Comparison of ENCODE assay signal across 8 cellular contexts in the genomic region with DNA sequence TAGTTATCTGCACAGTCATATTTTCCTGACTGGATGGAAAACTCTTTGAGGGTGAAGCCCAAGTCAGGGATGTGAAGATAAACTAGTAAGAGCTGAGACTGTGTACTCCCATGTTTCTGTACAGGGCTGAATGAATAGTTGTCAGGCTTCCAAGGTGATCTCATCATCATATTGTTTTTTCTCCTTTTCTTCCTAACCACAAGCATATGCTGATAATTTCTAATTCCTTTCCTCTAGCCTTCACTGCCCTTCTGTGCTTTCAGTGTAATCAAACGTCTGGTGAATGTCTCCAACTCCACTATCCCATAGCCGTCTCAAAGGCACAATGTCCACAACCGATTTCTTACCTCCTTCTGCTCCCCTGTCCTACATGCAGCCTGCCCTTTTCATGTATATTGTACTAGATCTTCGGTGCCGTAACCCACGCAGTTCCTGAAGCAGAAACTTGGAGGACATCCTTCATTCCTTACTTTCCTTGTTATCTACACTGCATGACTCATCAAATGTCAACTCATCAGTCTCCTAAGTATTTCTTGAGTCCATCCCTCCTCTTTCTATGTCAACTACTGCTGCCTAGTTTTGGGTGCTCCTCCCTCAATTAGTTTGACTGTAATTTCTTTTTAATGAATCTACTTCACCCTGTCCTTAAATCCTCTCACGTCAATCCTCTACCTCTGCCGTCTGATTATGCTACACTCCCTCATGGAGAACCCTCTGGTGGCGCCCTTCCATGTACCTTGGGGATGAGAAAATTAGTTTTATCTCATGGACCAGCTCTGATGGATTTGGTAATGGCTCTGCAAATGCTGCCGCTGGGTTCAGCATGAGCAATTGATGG. TPM values are rescaled to one million over a fixed set of nuclear protein-coding genes. Genes with fewer than 3 reads are reported as not detected.
DNase-seq lines count a peak whose midpoint lies in the region; ATAC-seq and TF ChIP-seq lines count a peak whose summit lies in the region.
"Had no signal": no experiment of that assay in that cellular context is flagged by ENCODE, and none has a peak within 500 bp of the region (broad histone marks: within the 10 kb centered on the region; RNA-seq: fewer than 3 reads in every experiment).

No MANE protein-coding gene starts in this region.

- H3K23ac ChIP-seq in H9 (ENCODE audit: insufficient read length, low read depth, low read length) = no peak overlapping the region

- no peak overlapping the region for H2AFZ ChIP-seq in H9 (ENCODE audit: low read length)

- H3K4me1 ChIP-seq in heart right ventricle (peaks cover 4 to 71% (median 42%) of the 10 kb centered on the region in 9 donors), stomach (peaks cover 24 to 87% (median 49%) of the 10 kb centered on the region in 4 donors), H9 (ENCODE audit: insufficient read depth, low read length) (no peaks in the 10 kb centered on the region)

- no peaks in the 10 kb centered on the region for H3K23me2 ChIP-seq in H9 (ENCODE audit: insufficient read length, low read depth, low read length, poor library complexity, severe bottlenecking)

- DNase-seq in HS-5 (ENCODE audit: low read depth) = peak; percentile 83
- DNase-seq in heart right ventricle = no peak
- DNase-seq in stomach = no peak
- no peak for DNase-seq in H9
- DNase-seq in activated effector memory CD4-positive, alpha-beta T cell treated with anti-CD3 and anti-CD28 coated beads, Interleukin-2, amount 50 U/mL, for 16 hours = no peak
- DNase-seq: stimulated activated CD4-positive, alpha-beta T cell treated with anti-CD3 and anti-CD28 coated beads, Interleukin-2, amount 100 ng/mL, for 24 hours had no signal

- no peak overlapping the region for H2BK20ac ChIP-seq in H9 (ENCODE audit: low read depth, low read length, poor library complexity, severe bottlenecking)

- no peak for TF ChIP-seq POLR2A in stomach (IDR thresholded peaks at IDR 0.05)

- TF ChIP-seq EP300 in stomach (IDR thresholded peaks at IDR 0.05) = no peak

- no peak overlapping the region for H3K56ac ChIP-seq in H9 (ENCODE audit: insufficient read length, low read depth, low read length)

- no peak overlapping the region for H3T11ph ChIP-seq in H9 (ENCODE audit: low read length)

- peak overlapping the region; percentile 13 for H3K4me3 Mint-ChIP-seq in activated T-helper 17 cell treated with anti-CD3 and anti-CD28 coated beads, Interleukin-2, amount 50 U/mL, for 72 hours
- H3K4me3 Mint-ChIP-seq in H9 = no peak overlapping the region

- no peak overlapping the region for H4K5ac ChIP-seq in H9 (ENCODE audit: insufficient read length, low read depth, low read length)

- H2BK15ac ChIP-seq in H9 (ENCODE audit: low read depth, low read length) = no peak overlapping the region

- no peak overlapping the region for H3K4me2 ChIP-seq in H9 (ENCODE audit: insufficient read depth, insufficient read length, low read length)

- no peak overlapping the region for H3K4ac ChIP-seq in H9 (ENCODE audit: low read depth, low read length)

- H4K8ac ChIP-seq in H9 (replicated peaks; ENCODE audit: insufficient read length, low read depth, low read length) = no peak overlapping the region

- peak overlapping the region; percentile 69 for H3K27ac Mint-ChIP-seq in activated T-helper 17 cell treated with anti-CD3 and anti-CD28 coated beads, Interleukin-2, amount 50 U/mL, for 72 hours
- peak overlapping the region in 1 of 3 experiments; percentile 4; a peak in 1 of 7 replicates for H3K27ac Mint-ChIP-seq in H9

- no peaks in the 10 kb centered on the region for H3K79me2 ChIP-seq in H9 (ENCODE audit: insufficient read depth, low read length)

- H4K20me1 ChIP-seq in H9 (ENCODE audit: control insufficient read depth, insufficient read depth, insufficient read length) = no peaks in the 10 kb centered on the region

- peaks cover 68% of the 10 kb centered on the region for H3K36me3 Mint-ChIP-seq in activated T-helper 17 cell treated with anti-CD3 and anti-CD28 coated beads, Interleukin-2, amount 50 U/mL, for 72 hours (ENCODE audit: low read depth)
- no peaks in the 10 kb centered on the region for H3K36me3 Mint-ChIP-seq in H9 (ENCODE audit: insufficient read depth in 1 of 3, low read depth in 3 of 3)

- H3K9me3 ChIP-seq in heart right ventricle (no peaks in the 10 kb centered on the region), stomach (no peaks in the 10 kb centered on the region), H9 (ENCODE audit: control insufficient read depth, low read depth, low read length) (no peaks in the 10 kb centered on the region)

- H2BK5ac ChIP-seq in H9 (ENCODE audit: insufficient read length, low read length) = no peak overlapping the region

- ATAC-seq in activated T-helper 17 cell treated with anti-CD3 and anti-CD28 coated beads, Interleukin-2, amount 50 U/mL, for 72 hours (replicated peaks) = peak; percentile 46
- ATAC-seq in heart right ventricle (peak; percentile 63 to 87 (median 77)), GM21619 (IDR thresholded peaks at IDR 0.05; ENCODE audit: unreplicated experiment) (no peak)

- peak overlapping the region in 9 of 10 donors; percentile 1 to 74 (median 61) for H3K27ac ChIP-seq in heart right ventricle
- peak overlapping the region in 4 of 5 donors; percentile 9 to 54 (median 36) for H3K27ac ChIP-seq in stomach
- no peak overlapping the region for H3K27ac ChIP-seq in H9 (ENCODE audit: insufficient read length, low read depth, low read length)

- H4K91ac ChIP-seq in H9 (ENCODE audit: insufficient read length, low read depth, low read length) = no peak overlapping the region

- H3K14ac ChIP-seq in H9 (ENCODE audit: insufficient read depth, low read length) = no peak overlapping the region

- H3K18ac ChIP-seq in H9 (ENCODE audit: insufficient read length, low read depth, low read length) = no peak overlapping the region

- H3K27me3 Mint-ChIP-seq in activated T-helper 17 cell treated with anti-CD3 and anti-CD28 coated beads, Interleukin-2, amount 50 U/mL, for 72 hours = no peaks in the 10 kb centered on the region
- no peaks in the 10 kb centered on the region for H3K27me3 Mint-ChIP-seq in H9 (ENCODE audit: low read depth)

- H3K4me3 ChIP-seq in heart right ventricle = peak overlapping the region in 2 of 10 donors; percentile 3 to 24
- no peak overlapping the region for H3K4me3 ChIP-seq in stomach

- H3K9ac ChIP-seq in H9 (ENCODE audit: extremely low read depth, insufficient read length, low read length) = no peak overlapping the region

- H3K4me1 Mint-ChIP-seq in activated T-helper 17 cell treated with anti-CD3 and anti-CD28 coated beads, Interleukin-2, amount 50 U/mL, for 72 hours = peaks cover 52% of the 10 kb centered on the region
- H3K4me1 Mint-ChIP-seq in H9 = 0 out of 4 replicates have a peak, but pooled peaks cover 0 to 3% of the 10 kb centered on the region in 2 experiments

- H2BK12ac ChIP-seq in H9 (ENCODE audit: insufficient read length, low read depth, low read length) = no peak overlapping the region

- no peak overlapping the region for H2BK120ac ChIP-seq in H9 (ENCODE audit: low read depth, low read length, poor library complexity, severe bottlenecking)

- H3K79me1 ChIP-seq in H9 (ENCODE audit: insufficient read depth, low read depth, low read length, poor library complexity, severe bottlenecking) = no peaks in the 10 kb centered on the region

- TF ChIP-seq CTCF in heart right ventricle (IDR thresholded peaks at IDR 0.05) = no peak
- no peak for TF ChIP-seq CTCF in stomach (IDR thresholded peaks at IDR 0.05)
- TF ChIP-seq CTCF in H9 (conservative IDR thresholded peaks at IDR 0.05) = no peak

- H3K36me3 ChIP-seq in heart right ventricle = peaks cover 0 to 13% (median 0%) of the 10 kb centered on the region in 9 donors
- H3K36me3 ChIP-seq in stomach = peaks cover 0 to 9% (median 3%) of the 10 kb centered on the region in 4 donors

- intact Hi-C loops in heart right ventricle (cut with DNase I) (loop anchor here in 1 of 10 donors (5.0 kb wide), 1 partner anchor 35 kb away; no protein-coding TSS in a partner anchor), stomach (cut with DNase I; ENCODE audit: low total_unique reads) (no loop called here)

- H3K27me3 ChIP-seq in heart right ventricle (no peaks in the 10 kb centered on the region), stomach (no peaks in the 10 kb centered on the region), H9 (ENCODE audit: insufficient read depth, low read length) (no peaks in the 10 kb centered on the region)

- no peaks in the 10 kb centered on the region for H3K9me3 Mint-ChIP-seq in activated T-helper 17 cell treated with anti-CD3 and anti-CD28 coated beads, Interleukin-2, amount 50 U/mL, for 72 hours
- H3K9me3 Mint-ChIP-seq in H9 = no peaks in the 10 kb centered on the region

- WGBS in heart right ventricle, 2 donors = 59 to 66% methylated on average over 10 of the region's 10 CpGs
- 58 to 67% (median 66%) methylated on average over 10 of the region's 10 CpGs for WGBS in stomach, 5 donors
- WGBS in H9 (ENCODE audit: extremely low coverage, insufficient read length, low lambda C conversion rate) = no CpG with 5 or more reads among the region's 10 CpGs

- no peak overlapping the region for H2AK5ac ChIP-seq in H9 (ENCODE audit: insufficient read length, low read length)

RNA-seq across cellular contexts. Expression of gene NCOA7, which starts 21.9 kb away (rescaled TPM):
- 10 to 100 TPM; 44.6 to 59.9 TPM for total RNA-seq in activated T-helper 17 cell treated with anti-CD3 and anti-CD28 coated beads, Interleukin-2, amount 50 U/mL, for 72 hours
- 10 to 100 TPM in 7 of 10 donors, 1 to 10 TPM in 3; 6.2 to 21.3 (median 11.1) TPM for total RNA-seq in heart right ventricle
- 10 to 100 TPM in 1 of 2 donors, 1 to 10 TPM in 1; 4.2 to 10.2 TPM for polyA plus RNA-seq in heart right ventricle
- total RNA-seq in stomach = 100 to 1,000 TPM in 1 of 5 donors, 10 to 100 TPM in 3, 1 to 10 TPM in 1; 1.2 to 131 (median 27.5) TPM
- 10 to 100 TPM; 13.7 to 26.0 (median 17.6) TPM for polyA plus RNA-seq in stomach
- total RNA-seq in H9 (2021) = 7.1 and 9.4 TPM in 2 replicates
